In the genomic region with DNA sequence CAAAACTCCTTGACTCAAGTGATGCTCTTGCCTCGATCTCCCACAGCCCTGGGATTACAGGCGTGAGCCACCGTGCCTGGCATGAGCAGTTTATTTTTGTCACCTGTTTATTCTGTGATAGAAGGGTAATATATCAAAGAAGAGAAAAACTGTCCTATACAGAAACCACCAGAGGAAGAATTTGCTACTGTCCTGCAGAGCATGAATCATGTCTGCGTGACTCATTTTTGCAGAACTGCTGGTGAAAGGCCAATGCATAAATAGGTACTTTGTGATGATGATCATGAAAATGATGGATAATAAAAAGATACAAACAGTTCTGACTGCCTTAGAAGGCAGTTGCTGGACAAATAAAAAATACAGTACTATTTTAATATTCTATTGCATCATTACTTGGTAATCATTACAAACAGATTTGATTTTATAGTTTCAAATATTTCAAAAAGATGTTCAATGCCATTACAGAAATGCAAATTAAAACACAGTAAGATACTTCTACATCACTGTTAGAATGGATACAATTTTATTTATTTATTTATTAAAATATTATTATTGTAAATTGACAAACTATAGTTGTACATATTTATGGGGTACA, we compare ENCODE assay signal across 11 cellular contexts. TPM values are rescaled to one million over a fixed set of nuclear protein-coding genes. Genes with fewer than 3 reads are reported as not detected.
DNase-seq lines count a peak whose midpoint lies in the region; ATAC-seq lines count a peak whose summit lies in the region.
"Had no signal": no experiment of that assay in that cellular context is flagged by ENCODE, and none has a peak within 500 bp of the region (broad histone marks: within the 10 kb centered on the region; RNA-seq: fewer than 3 reads in every experiment).

No MANE protein-coding gene starts in this region.

- peak overlapping the region; percentile 68 for H3K27ac ChIP-seq in angular gyrus (ENCODE audit: low read depth, low read length)
- H3K27ac ChIP-seq: ovary had no signal

- DNase-seq in AG08395 (ENCODE audit: low spot score), result peak; percentile 67
- peak; percentile 17 for DNase-seq in HT-29 (ENCODE audit: low spot score)
- peak; percentile 84 for DNase-seq in iris pigment epithelial cell (ENCODE audit: low read depth)
- no peak for DNase-seq in stimulated activated naive CD4-positive, alpha-beta T cell treated with Interleukin-2 at 50 U/mL for 16 hours (lab: John Stamatoyannopoulos, UW)
- DNase-seq: activated CD8-positive, alpha-beta memory T cell treated with anti-CD3 and anti-CD28 coated beads, Interleukin-2, amount 50 U/mL, for 4 hours; H7; ovary had no signal

- no peak for ATAC-seq in HG03039 (IDR thresholded peaks at IDR 0.05; ENCODE audit: unreplicated experiment)
- ATAC-seq in GM18868 (IDR thresholded peaks at IDR 0.05; ENCODE audit: unreplicated experiment), result no peak
- ATAC-seq in GM18870 (IDR thresholded peaks at IDR 0.05; ENCODE audit: unreplicated experiment), result no peak

RNA-seq across cellular contexts. Expression of gene RIPPLY3, which starts 26.5 kb away (rescaled TPM):
- not detected in 2 replicates for total RNA-seq in HT-29 (2014; rRNA removed; shearing (Covaris generic))
- total RNA-seq: ovary had no signal

RNA-seq across cellular contexts. Expression of gene PIGP, which starts 39.9 kb away (rescaled TPM):
- total RNA-seq in HT-29 (2014; rRNA removed; shearing (Covaris generic)), result 8.1 and 16.2 TPM in 2 replicates

RNA-seq across cellular contexts. Expression of gene TTC3, which starts 40.1 kb away (rescaled TPM):
- 55.6 and 67.8 TPM in 2 replicates for total RNA-seq in HT-29 (2014; rRNA removed; shearing (Covaris generic))
